15 cellular contexts compared by ENCODE assay signal in genomic region chr7:2166625-2167280, GRCh38.
DNase-seq lines count a peak whose midpoint lies in the region.
"Had no signal": no experiment of that assay in that cellular context is flagged by ENCODE, and none has a peak within 500 bp of the region (broad histone marks: within the 10 kb centered on the region; RNA-seq: fewer than 3 reads in every experiment).

No MANE protein-coding gene starts in this region.

- DNase-seq in COLO668 (lab: John Stamatoyannopoulos, UW; ENCODE audit: unreplicated experiment), result peak; percentile 62
- peak in 42 of 58 donors; percentile 12 to 87 (median 46) for DNase-seq in anterior cingulate cortex (lab: John Stamatoyannopoulos, UW)
- peak; percentile 60 for DNase-seq in islet precursor cell
- peak; percentile 58 for DNase-seq in putamen (ENCODE audit: low spot score)
- no peak for DNase-seq in NCI-H1436 (lab: John Stamatoyannopoulos, UW)
- DNase-seq in HUDEP-2 (lab: John Stamatoyannopoulos, UW; ENCODE audit: unreplicated experiment in 76 of 76), result no peak
- DNase-seq in activated effector memory CD4-positive, alpha-beta T cell treated with Interleukin-2 at 50 U/mL for 16 hours, result no peak
- DNase-seq in effector CD4-positive, alpha-beta T cell, result no peak
- DNase-seq: activated CD4-positive, alpha-beta T cell treated with anti-CD3 and anti-CD28 coated beads for 1 hour; AML-193; DMS53; NCI-H1436 treated with DMSO at 0.1 percent for 48 hours; NCI-H510A treated with DMSO at 0.1 percent for 48 hours; PC-9; spleen had no signal

Comparison
In these comparisons a context has a peak if more than half of its experiments do, and no peak if none do; other contexts are left out.
1. DNase-seq: peak in COLO668 (single experiment), anterior cingulate cortex (42 of 58), islet precursor cell (single experiment) and putamen (single experiment); none in NCI-H1436 (single experiment), HUDEP-2 (0 of 76), activated effector memory CD4-positive, alpha-beta T cell treated with Interleukin-2 at 50 U/mL for 16 hours (single experiment) and effector CD4-positive, alpha-beta T cell (single experiment).